In the genomic region with DNA sequence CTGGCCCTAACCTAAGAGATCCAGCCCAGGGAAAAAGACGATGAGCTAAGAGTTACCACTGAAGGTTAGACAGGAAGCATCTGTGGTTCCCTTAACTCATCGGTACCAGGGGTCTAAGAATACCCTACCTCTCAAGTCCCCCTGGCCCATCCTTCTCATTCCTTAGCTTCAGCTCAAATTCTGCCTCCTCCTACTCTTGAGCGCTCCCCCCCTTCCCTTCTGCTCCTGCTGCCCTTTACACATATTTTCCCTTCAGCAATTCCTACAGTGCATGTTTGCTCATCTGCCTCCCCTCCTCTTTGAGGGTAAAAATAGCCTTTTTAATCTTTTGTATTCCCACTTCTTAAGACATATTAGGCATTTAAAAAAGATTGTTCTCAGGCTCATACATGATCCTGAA, we compare ENCODE assay signal across 27 cellular contexts. TPM values are rescaled to one million over a fixed set of nuclear protein-coding genes. Genes with fewer than 3 reads are reported as not detected.
DNase-seq lines count a peak whose midpoint lies in the region; ATAC-seq and TF ChIP-seq lines count a peak whose summit lies in the region.
"Had no signal": no experiment of that assay in that cellular context is flagged by ENCODE, and none has a peak within 500 bp of the region (broad histone marks: within the 10 kb centered on the region; RNA-seq: fewer than 3 reads in every experiment).

No MANE protein-coding gene starts in this region.

- H3K27ac Mint-ChIP-seq in CD8-positive, alpha-beta T cell, result peak overlapping the region; percentile 21
- peak overlapping the region; percentile 14 for H3K27ac Mint-ChIP-seq in T-helper 17 cell
- peak overlapping the region; percentile 15 for H3K27ac Mint-ChIP-seq in progenitor cell of endocrine pancreas
- H3K27ac Mint-ChIP-seq: CD4-positive, alpha-beta T cell; IgD-negative memory B cell had no signal

- peaks cover 0 to 8% (median 0%) of the 10 kb centered on the region in 11 experiments; a peak in 7 of 22 replicates for H3K36me3 ChIP-seq in BLaER1 treated with 17β-estradiol and CSF1 and Interleukin-3, amounts not matched to agents 10 nM and 100 nM
- no peaks in the 10 kb centered on the region for H3K36me3 ChIP-seq in CD8-positive, alpha-beta T cell (ENCODE audit: insufficient read depth, low read length)
- no peaks in the 10 kb centered on the region for H3K36me3 ChIP-seq in uterus
- H3K36me3 ChIP-seq: BE2C had no signal

- H3K4me1 ChIP-seq in BLaER1 treated with 17β-estradiol and CSF1 and Interleukin-3, amounts not matched to agents 10 nM and 100 nM, result peaks cover 19 to 31% (median 23%) of the 10 kb centered on the region in 10 experiments
- H3K4me1 ChIP-seq in CD8-positive, alpha-beta T cell (ENCODE audit: insufficient read depth, low read length), result peaks cover 11% of the 10 kb centered on the region
- H3K4me1 ChIP-seq in uterus, result no peaks in the 10 kb centered on the region
- H3K4me1 ChIP-seq: BE2C had no signal

- no peak for ATAC-seq in CD8-positive, alpha-beta T cell
- ATAC-seq in T-helper 17 cell (no peak), HG03097 (IDR thresholded peaks at IDR 0.05; ENCODE audit: low FRiP score, unreplicated experiment) (no peak)
- ATAC-seq: GM12878 had no signal

- no peaks in the 10 kb centered on the region for H3K27me3 Mint-ChIP-seq in CD8-positive, alpha-beta T cell (ENCODE audit: low read depth)
- H3K27me3 Mint-ChIP-seq in T-helper 17 cell (no peaks in the 10 kb centered on the region), progenitor cell of endocrine pancreas (no peaks in the 10 kb centered on the region)
- H3K27me3 Mint-ChIP-seq: CD4-positive, alpha-beta T cell; IgD-negative memory B cell had no signal

- H3K36me3 Mint-ChIP-seq in CD8-positive, alpha-beta T cell, result no peaks in the 10 kb centered on the region
- H3K36me3 Mint-ChIP-seq in T-helper 17 cell (ENCODE audit: low read depth), result no peaks in the 10 kb centered on the region
- peaks cover 7% of the 10 kb centered on the region for H3K36me3 Mint-ChIP-seq in progenitor cell of endocrine pancreas (ENCODE audit: insufficient read depth)
- H3K36me3 Mint-ChIP-seq: IgD-negative memory B cell had no signal

- H3K27ac ChIP-seq in BLaER1 treated with 17β-estradiol and CSF1 and Interleukin-3, amounts not matched to agents 10 nM and 100 nM, result no peak overlapping the region
- H3K27ac ChIP-seq in CD8-positive, alpha-beta T cell (ENCODE audit: low read depth, low read length), result no peak overlapping the region
- no peak overlapping the region for H3K27ac ChIP-seq in uterus
- H3K27ac ChIP-seq: HL-60 had no signal

- intact Hi-C loops in CD8-positive, alpha-beta T cell (cut with DNase I, micrococcal nuclease), result no loop called here
- intact Hi-C loops in uterus (cut with DNase I; ENCODE audit: low total_unique reads), result no loop called here

- no peak overlapping the region for H3K9ac ChIP-seq in BLaER1 treated with 17β-estradiol and CSF1 and Interleukin-3, amounts not matched to agents 10 nM and 100 nM

- POLR2A ChIA-PET in CD8-positive, alpha-beta T cell (lab: Charles Lee), result no interaction called here

- H3K4me2 ChIP-seq in BLaER1 treated with 17β-estradiol and CSF1 and Interleukin-3, amounts not matched to agents 10 nM and 100 nM, result peak overlapping the region in 10 of 11 experiments; percentile 23 to 70 (median 53); a peak in 17 of 22 replicates

- peaks cover 4% of the 10 kb centered on the region for H3K9me3 Mint-ChIP-seq in CD8-positive, alpha-beta T cell
- H3K9me3 Mint-ChIP-seq in progenitor cell of endocrine pancreas (ENCODE audit: low read depth), result no peaks in the 10 kb centered on the region
- H3K9me3 Mint-ChIP-seq: IgD-negative memory B cell had no signal

- H3K4me1 Mint-ChIP-seq in CD8-positive, alpha-beta T cell (ENCODE audit: low read depth), result peaks cover 36% of the 10 kb centered on the region
- H3K4me1 Mint-ChIP-seq in T-helper 17 cell (peaks cover 13% of the 10 kb centered on the region), progenitor cell of endocrine pancreas (ENCODE audit: low read depth) (peaks cover 5% of the 10 kb centered on the region)

- H3K4me3 Mint-ChIP-seq in CD8-positive, alpha-beta T cell, result no peak overlapping the region
- H3K4me3 Mint-ChIP-seq in T-helper 17 cell (no peak overlapping the region), progenitor cell of endocrine pancreas (ENCODE audit: low read depth) (no peak overlapping the region)
- H3K4me3 Mint-ChIP-seq: CD4-positive, alpha-beta T cell had no signal

- in situ Hi-C loops in GM13977 (cut with MboI; ENCODE audit: low pct_unique_long_range_greater_than_20kb, low sequenced_read_pairs, unreplicated experiment), result no loop called here

- no peaks in the 10 kb centered on the region for H3K27me3 ChIP-seq in BLaER1 treated with 17β-estradiol and CSF1 and Interleukin-3, amounts not matched to agents 10 nM and 100 nM
- H3K27me3 ChIP-seq in CD8-positive, alpha-beta T cell (ENCODE audit: insufficient read depth, low read length), result no peaks in the 10 kb centered on the region
- H3K27me3 ChIP-seq in uterus, result no peaks in the 10 kb centered on the region
- H3K27me3 ChIP-seq: BE2C had no signal

- CTCF ChIA-PET in CD8-positive, alpha-beta T cell (lab: Charles Lee), result no interaction called here

- peaks cover 0 to 28% (median 4%) of the 10 kb centered on the region in 11 experiments; a peak in 5 of 22 replicates for H4K20me1 ChIP-seq in BLaER1 treated with 17β-estradiol and CSF1 and Interleukin-3, amounts not matched to agents 10 nM and 100 nM

- H3K4me3 ChIP-seq in BLaER1 treated with 17β-estradiol and CSF1 and Interleukin-3, amounts not matched to agents 10 nM and 100 nM, result no peak overlapping the region
- no peak overlapping the region for H3K4me3 ChIP-seq in CD8-positive, alpha-beta T cell (ENCODE audit: low read depth, low read length)
- no peak overlapping the region for H3K4me3 ChIP-seq in uterus
- H3K4me3 ChIP-seq: GM12878 had no signal

- peaks cover 0 to 16% (median 10%) of the 10 kb centered on the region in 11 experiments; a peak in 13 of 22 replicates for H3K9me3 ChIP-seq in BLaER1 treated with 17β-estradiol and CSF1 and Interleukin-3, amounts not matched to agents 10 nM and 100 nM (replicated peaks in 1 of 11)
- no peaks in the 10 kb centered on the region for H3K9me3 ChIP-seq in CD8-positive, alpha-beta T cell (ENCODE audit: low read length)
- H3K9me3 ChIP-seq in T-helper 17 cell (ENCODE audit: control insufficient read depth, low read length, poor library complexity, severe bottlenecking) (no peaks in the 10 kb centered on the region), uterus (no peaks in the 10 kb centered on the region)
- H3K9me3 ChIP-seq: BE2C had no signal

- no peak for TF ChIP-seq CTCF in CD8-positive, alpha-beta T cell (IDR thresholded peaks at IDR 0.05)
- no peak for TF ChIP-seq CTCF in progenitor cell of endocrine pancreas (IDR thresholded peaks at IDR 0.05; ENCODE audit: unreplicated experiment)
- TF ChIP-seq CTCF in uterus (IDR thresholded peaks at IDR 0.05), result no peak
- TF ChIP-seq CTCF in GM13977 (IDR thresholded peaks at IDR 0.05; ENCODE audit: extremely low read depth, insufficient read depth, missing control alignments), result no peak

- DNase-seq in CD8-positive, alpha-beta T cell, result no peak
- DNase-seq in T-helper 17 cell, result no peak
- DNase-seq in progenitor cell of endocrine pancreas (ENCODE audit: low spot score, unreplicated experiment), result no peak
- DNase-seq in uterus, result no peak
- no peak for DNase-seq in GM13977 (ENCODE audit: low spot score)
- DNase-seq: BE2C; CD4-positive, alpha-beta T cell; COR-L47; DMS53; EL; GDM1; HCEC 1CT; NCI-H1092; NCI-H1417 treated with DMSO at 0.1 percent for 48 hours; NCI-H1694 treated with DMSO at 0.1 percent for 48 hours; NCI-H2081 treated with DMSO at 0.1 percent for 48 hours; NCI-H2171; NCI-H226; NCI-H510A; NCI-H69; RPMI8226; SHP77 had no signal

- no peak for TF ChIP-seq POLR2A in uterus (IDR thresholded peaks at IDR 0.05)

RNA-seq across cellular contexts. Expression of a gene that starts 33.2 kb away (rescaled TPM):
- 1 to 10 TPM; 3.0 to 3.5 TPM for total RNA-seq in CD8-positive, alpha-beta T cell
- total RNA-seq in T-helper 17 cell, result 1 to 10 TPM; 4.6 to 6.9 TPM
- 32.7 and 33.7 TPM in 2 replicates for total RNA-seq in progenitor cell of endocrine pancreas
- 10 to 100 TPM in 1 of 4 donors, 1 to 10 TPM in 3; 1.5 to 13.2 (median 8.2) TPM for total RNA-seq in uterus

RNA-seq across cellular contexts. Expression of a gene that starts 34.6 kb away (rescaled TPM):
- 100 to 1,000 TPM; 176 TPM for total RNA-seq in CD8-positive, alpha-beta T cell
- 100 to 1,000 TPM; 129 to 150 TPM for total RNA-seq in T-helper 17 cell
- 153 TPM in 2 replicates for total RNA-seq in progenitor cell of endocrine pancreas
- total RNA-seq in uterus, result 10 to 100 TPM; 25.9 to 94.9 (median 64.0) TPM
